ENCODE assay signal across 1 cellular context in the genomic region with DNA sequence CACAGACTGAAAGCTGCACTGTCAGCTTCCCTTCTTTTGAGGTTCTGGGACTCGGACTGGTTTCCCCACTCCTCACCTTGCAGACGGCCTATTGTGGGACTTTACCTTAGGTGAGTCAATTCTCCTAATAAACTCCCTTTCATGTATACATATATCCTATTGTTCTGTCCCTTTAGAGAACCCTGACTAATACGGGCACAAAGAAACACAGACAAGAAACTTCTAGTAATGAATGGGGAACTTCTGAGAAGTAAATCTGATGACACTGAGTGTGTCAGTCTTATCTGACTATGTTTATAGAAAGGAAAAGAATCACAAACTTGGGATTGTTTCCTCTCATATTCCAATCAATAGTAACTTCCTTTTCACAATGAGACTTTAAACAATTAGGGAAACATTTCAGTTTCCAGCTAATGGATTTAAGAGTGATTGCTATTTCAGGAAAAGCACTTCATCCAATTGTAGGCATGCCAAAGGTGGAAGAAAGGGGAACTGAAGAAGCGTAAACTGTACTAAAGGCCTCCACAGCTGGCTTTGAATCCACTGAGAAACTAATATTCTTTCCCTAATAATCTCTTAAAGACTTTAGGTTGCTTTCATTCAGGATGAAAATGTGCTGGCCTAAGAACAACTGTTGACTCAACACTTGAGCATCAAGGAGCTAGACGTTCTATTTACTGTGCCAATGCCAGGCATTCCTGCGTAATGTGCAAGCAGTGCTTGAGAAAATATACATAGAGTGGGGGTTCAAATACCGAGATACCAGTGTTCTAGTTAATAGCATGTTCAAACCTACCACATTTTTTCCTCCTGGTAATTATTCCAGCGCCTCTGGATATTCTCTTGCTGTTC.
TF ChIP-seq lines count a peak whose summit lies in the region.

No MANE protein-coding gene starts in this region.

TF ChIP-seq in HCT116, 20 proteins besides CTCF, POLR2A, EP300 and RAD21 (continued from another document):
- TF ChIP-seq, protein P1, sequence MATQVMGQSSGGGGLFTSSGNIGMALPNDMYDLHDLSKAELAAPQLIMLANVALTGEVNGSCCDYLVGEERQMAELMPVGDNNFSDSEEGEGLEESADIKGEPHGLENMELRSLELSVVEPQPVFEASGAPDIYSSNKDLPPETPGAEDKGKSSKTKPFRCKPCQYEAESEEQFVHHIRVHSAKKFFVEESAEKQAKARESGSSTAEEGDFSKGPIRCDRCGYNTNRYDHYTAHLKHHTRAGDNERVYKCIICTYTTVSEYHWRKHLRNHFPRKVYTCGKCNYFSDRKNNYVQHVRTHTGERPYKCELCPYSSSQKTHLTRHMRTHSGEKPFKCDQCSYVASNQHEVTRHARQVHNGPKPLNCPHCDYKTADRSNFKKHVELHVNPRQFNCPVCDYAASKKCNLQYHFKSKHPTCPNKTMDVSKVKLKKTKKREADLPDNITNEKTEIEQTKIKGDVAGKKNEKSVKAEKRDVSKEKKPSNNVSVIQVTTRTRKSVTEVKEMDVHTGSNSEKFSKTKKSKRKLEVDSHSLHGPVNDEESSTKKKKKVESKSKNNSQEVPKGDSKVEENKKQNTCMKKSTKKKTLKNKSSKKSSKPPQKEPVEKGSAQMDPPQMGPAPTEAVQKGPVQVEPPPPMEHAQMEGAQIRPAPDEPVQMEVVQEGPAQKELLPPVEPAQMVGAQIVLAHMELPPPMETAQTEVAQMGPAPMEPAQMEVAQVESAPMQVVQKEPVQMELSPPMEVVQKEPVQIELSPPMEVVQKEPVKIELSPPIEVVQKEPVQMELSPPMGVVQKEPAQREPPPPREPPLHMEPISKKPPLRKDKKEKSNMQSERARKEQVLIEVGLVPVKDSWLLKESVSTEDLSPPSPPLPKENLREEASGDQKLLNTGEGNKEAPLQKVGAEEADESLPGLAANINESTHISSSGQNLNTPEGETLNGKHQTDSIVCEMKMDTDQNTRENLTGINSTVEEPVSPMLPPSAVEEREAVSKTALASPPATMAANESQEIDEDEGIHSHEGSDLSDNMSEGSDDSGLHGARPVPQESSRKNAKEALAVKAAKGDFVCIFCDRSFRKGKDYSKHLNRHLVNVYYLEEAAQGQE (IDR thresholded peaks at IDR 0.05; ENCODE audit: low read depth), result no peak
- no peak for TF ChIP-seq SP1 (IDR thresholded peaks at IDR 0.05; ENCODE audit: low read depth)
- TF ChIP-seq, protein P2, sequence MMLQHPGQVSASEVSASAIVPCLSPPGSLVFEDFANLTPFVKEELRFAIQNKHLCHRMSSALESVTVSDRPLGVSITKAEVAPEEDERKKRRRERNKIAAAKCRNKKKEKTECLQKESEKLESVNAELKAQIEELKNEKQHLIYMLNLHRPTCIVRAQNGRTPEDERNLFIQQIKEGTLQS (IDR thresholded peaks at IDR 0.05), result no peak
- no peak for TF ChIP-seq ELF1 (IDR thresholded peaks at IDR 0.05; ENCODE audit: borderline replicate concordance, low read depth)
- no peak for TF ChIP-seq SRF (IDR thresholded peaks at IDR 0.05; ENCODE audit: low read depth)
- TF ChIP-seq EGR1 (IDR thresholded peaks at IDR 0.05; ENCODE audit: low read depth), result no peak
